Comparison of ENCODE assay signal across 8 cellular contexts in the genomic region with DNA sequence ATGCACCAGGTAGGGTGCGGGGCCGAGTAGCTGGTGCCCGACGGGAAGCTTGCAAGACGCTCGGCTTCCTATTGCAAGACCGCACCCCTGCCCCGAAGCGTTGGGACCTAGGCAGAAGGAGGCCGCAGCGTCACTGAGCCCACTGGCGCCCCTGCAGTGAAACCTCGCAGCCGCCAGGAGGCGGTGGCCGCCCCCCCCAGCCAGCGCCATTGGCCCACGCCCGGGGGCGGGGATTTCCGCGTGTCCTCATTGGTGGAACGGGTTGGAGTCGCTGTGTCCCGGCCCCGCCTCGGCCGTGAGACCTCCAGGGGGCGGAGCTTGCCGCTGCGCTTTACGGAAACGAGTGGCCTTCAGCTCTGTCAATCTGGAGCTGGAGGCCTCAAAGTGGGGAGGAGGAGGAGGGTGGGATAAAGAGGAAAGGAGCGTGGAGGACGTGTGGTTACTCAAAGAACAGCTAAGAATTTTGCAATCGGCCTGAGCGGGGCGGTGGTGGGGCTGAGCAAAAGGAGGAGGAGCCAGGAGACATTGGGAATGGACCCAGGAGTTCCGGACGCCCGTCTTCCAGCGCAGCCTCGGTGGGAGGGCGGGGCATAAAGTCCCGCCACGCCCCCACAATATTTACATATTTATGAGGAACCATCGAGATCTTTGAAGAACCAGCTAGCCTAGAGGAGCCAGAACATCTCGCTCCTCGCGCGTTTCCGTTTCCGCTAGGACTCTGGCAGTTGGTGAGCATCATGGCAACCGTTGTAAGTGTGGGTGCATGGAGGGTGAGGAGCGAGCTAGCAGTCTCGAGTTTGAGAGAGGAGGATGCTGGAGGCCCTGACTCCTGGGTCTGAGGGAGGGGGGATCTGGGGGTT.
DNase-seq lines count a peak whose midpoint lies in the region; ATAC-seq and TF ChIP-seq lines count a peak whose summit lies in the region.

Gene GYS1, minus strand, starts transcription at position 135 of the 860 bp plus-strand sequence. CDS start 197 bp downstream, outside the sequence.
Gene RUVBL2, plus strand, starts transcription at position 713 of the 860 bp plus-strand sequence. Its CDS starts 25 bp downstream, at position 738.

- TF ChIP-seq CTCF in AG04449 (IDR thresholded peaks at IDR 0.05; ENCODE audit: insufficient read depth, low read length, missing control alignments): peak; percentile 99
- peak; percentile 67 for TF ChIP-seq CTCF in WI38 (IDR thresholded peaks at IDR 0.05; ENCODE audit: low read depth, low read length)
- peak; percentile 87 for TF ChIP-seq CTCF in cardiac fibroblast (IDR thresholded peaks at IDR 0.05; ENCODE audit: low read depth, low read length)

- POLR2A ChIA-PET in AG04449 (lab: Yijun Ruan, JAX): interaction anchor here (0.6 to 2.5 kb wide), 21 partner anchors 10 to 363 kb away, joined by 3 to 10 read pairs (median 4); partner anchors contain the start of genes FTL, LIN7B, NUCB1 and PPP1R15A

- H3K4me3 ChIP-seq in AG04449 (ENCODE audit: low read depth, low read length) (peak within 1 kb of the TSS; percentile 97), WI38 (ENCODE audit: low read depth, low read length) (peak within 1 kb of the TSS; percentile 97), cardiac fibroblast (replicated peaks in 1 of 2; ENCODE audit: low read depth in 2 of 2, low read length in 2 of 2) (peak within 1 kb of the TSS; percentile 82 to 98)

- CTCF ChIA-PET in AG04449 (lab: Yijun Ruan, JAX): interaction anchor here (0.6 to 6.8 kb wide), 49 partner anchors 9 to 220 kb away, joined by 3 to 128 read pairs (median 4); partner anchors contain the start of genes CGB7, HSD17B14, KCNA7 and LIN7B

- ATAC-seq in GM18870 (IDR thresholded peaks at IDR 0.05; ENCODE audit: unreplicated experiment): peak; percentile 81
- peak; percentile 87 for ATAC-seq in HG03139 (IDR thresholded peaks at IDR 0.05; ENCODE audit: unreplicated experiment)

- peak; percentile 99 for DNase-seq in AG04449 (ENCODE audit: low read depth, low spot score)
- peak; percentile 98 for DNase-seq in NCI-H2227 (lab: John Stamatoyannopoulos, UW; ENCODE audit: unreplicated experiment)
- DNase-seq in cardiac fibroblast (ENCODE audit: low read depth in 2 of 2): peak; percentile 100
- DNase-seq in iPS-NIHi7 (ENCODE audit: extremely low spot score): peak; percentile 99
- peak; percentile 99 for DNase-seq in smooth muscle cell of the brain vasculature (ENCODE audit: low read depth, low spot score)

Comparison
In these comparisons a context has a peak if more than half of its experiments do, and no peak if none do; other contexts are left out.
1. Peak in every context shown above with its lines: DNase-seq, ATAC-seq and H3K4me3 ChIP-seq.